8 cellular contexts compared by ENCODE assay signal in the genomic region with DNA sequence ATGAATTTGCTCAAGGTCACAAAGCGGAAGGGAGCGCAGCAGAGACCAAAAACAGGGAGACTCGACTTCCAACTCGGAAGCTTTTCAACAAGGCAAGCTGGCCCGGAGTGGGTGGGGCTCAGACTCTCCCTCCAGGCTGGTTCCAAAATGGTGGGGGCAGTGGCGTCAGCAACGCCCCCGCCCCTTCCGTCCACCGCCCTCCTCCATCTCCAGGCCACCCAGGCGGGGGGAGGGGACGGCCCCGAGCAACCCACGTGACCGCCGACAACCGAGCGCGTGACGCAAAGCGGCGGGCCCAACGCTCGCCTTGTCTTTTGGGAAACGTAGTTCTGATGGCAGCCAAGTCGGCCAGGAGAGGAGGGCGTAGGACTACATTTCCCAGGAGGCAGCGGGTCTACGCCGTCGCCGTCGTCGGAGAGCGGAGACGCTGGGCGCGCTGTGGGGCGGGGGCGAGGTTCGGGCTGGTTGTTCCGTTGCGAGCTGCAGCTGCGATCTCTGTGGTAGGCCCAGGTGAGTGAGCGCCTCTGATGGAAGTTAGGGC. TPM values are rescaled to one million over a fixed set of nuclear protein-coding genes. Genes with fewer than 3 reads are reported as not detected.
A peak's percentile ranks its signal among the peaks of the same experiment; 100 is the strongest.
DNase-seq lines count a peak whose midpoint lies in the region; ATAC-seq and TF ChIP-seq lines count a peak whose summit lies in the region.

A gene with protein sequence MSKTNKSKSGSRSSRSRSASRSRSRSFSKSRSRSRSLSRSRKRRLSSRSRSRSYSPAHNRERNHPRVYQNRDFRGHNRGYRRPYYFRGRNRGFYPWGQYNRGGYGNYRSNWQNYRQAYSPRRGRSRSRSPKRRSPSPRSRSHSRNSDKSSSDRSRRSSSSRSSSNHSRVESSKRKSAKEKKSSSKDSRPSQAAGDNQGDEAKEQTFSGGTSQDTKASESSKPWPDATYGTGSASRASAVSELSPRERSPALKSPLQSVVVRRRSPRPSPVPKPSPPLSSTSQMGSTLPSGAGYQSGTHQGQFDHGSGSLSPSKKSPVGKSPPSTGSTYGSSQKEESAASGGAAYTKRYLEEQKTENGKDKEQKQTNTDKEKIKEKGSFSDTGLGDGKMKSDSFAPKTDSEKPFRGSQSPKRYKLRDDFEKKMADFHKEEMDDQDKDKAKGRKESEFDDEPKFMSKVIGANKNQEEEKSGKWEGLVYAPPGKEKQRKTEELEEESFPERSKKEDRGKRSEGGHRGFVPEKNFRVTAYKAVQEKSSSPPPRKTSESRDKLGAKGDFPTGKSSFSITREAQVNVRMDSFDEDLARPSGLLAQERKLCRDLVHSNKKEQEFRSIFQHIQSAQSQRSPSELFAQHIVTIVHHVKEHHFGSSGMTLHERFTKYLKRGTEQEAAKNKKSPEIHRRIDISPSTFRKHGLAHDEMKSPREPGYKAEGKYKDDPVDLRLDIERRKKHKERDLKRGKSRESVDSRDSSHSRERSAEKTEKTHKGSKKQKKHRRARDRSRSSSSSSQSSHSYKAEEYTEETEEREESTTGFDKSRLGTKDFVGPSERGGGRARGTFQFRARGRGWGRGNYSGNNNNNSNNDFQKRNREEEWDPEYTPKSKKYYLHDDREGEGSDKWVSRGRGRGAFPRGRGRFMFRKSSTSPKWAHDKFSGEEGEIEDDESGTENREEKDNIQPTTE (plus strand): TSS at position 448 of the 541 bp plus-strand sequence. CDS start 58,121 bp downstream, outside the sequence.

- peak within 1 kb of the TSS; percentile 93 to 98 (median 93) for H3K4me3 Mint-ChIP-seq in immature natural killer cell

- intact Hi-C loops in spleen (cut with DNase I; ENCODE audit: low total_unique reads) = loop anchor here (10.0 kb wide), 1 partner anchor 69 kb away; a partner anchor contains a TSS

- peak within 1 kb of the TSS; percentile 71 to 94 (median 84) for H3K4me3 ChIP-seq in spleen

- peak; percentile 80 to 88 (median 85) for TF ChIP-seq POLR2A in spleen (IDR thresholded peaks at IDR 0.05)

- no peaks in the 10 kb centered on the region for H3K9me3 Mint-ChIP-seq in immature natural killer cell

- peaks cover 0 to 6% (median 6%) of the 10 kb centered on the region in 3 donors for H3K36me3 Mint-ChIP-seq in immature natural killer cell

- peak within 1 kb of the TSS; percentile 94 to 98 (median 96) for H3K27ac ChIP-seq in spleen

- DNase-seq in AG08396 (ENCODE audit: low spot score) = peak; percentile 96
- peak; percentile 99 for DNase-seq in NCI-H345 treated with DMSO at 0.1 percent for 48 hours (lab: John Stamatoyannopoulos, UW; ENCODE audit: unreplicated experiment)
- peak; percentile 97 to 99 (median 98) for DNase-seq in activated CD4-positive, CD25-positive, alpha-beta regulatory T cell (lab: John Stamatoyannopoulos, UW)
- peak; percentile 100 for DNase-seq in central memory CD4-positive, alpha-beta T cell
- peak; percentile 100 for DNase-seq in immature natural killer cell
- peak; percentile 100 for DNase-seq in spleen

- peaks cover 0 to 36% (median 19%) of the 10 kb centered on the region in 6 donors for H3K36me3 ChIP-seq in spleen

- H3K4me1 ChIP-seq in spleen = peaks cover 32 to 61% (median 53%) of the 10 kb centered on the region in 6 donors

- ATAC-seq in GM19023 (IDR thresholded peaks at IDR 0.05; ENCODE audit: unreplicated experiment) (peak; percentile 90), HG03280 (IDR thresholded peaks at IDR 0.05; ENCODE audit: unreplicated experiment) (peak; percentile 91)

- H3K27me3 Mint-ChIP-seq in immature natural killer cell (ENCODE audit: low read depth in 3 of 3) = peaks cover 13 to 23% (median 17%) of the 10 kb centered on the region in 3 donors

- H3K27me3 ChIP-seq in spleen (replicated peaks in 1 of 7) = no peaks in the 10 kb centered on the region

- WGBS in spleen, 5 donors = 0 to 1% (median 0%) methylated on average over 18 to 45 of the region's 45 CpGs

- peaks cover 39 to 44% of the 10 kb centered on the region in 2 donors for H3K4me1 Mint-ChIP-seq in immature natural killer cell

- no peaks in the 10 kb centered on the region for H3K9me3 ChIP-seq in spleen

- H3K27ac Mint-ChIP-seq in immature natural killer cell = peak within 1 kb of the TSS; percentile 99 to 100 (median 100)

- TF ChIP-seq CTCF in spleen (IDR thresholded peaks at IDR 0.05 in 8 of 11, conservative IDR thresholded peaks at IDR 0.05 in 3 of 11) = peak in 2 of 11 experiments; percentile 24 to 29

RNA-seq across cellular contexts. Expression of the gene that starts here (rescaled TPM):
- polyA plus RNA-seq in immature natural killer cell = 100 to 1,000 TPM in 1 of 3 donors, 10 to 100 TPM in 2; 61.6 to 103 (median 70.7) TPM
- total RNA-seq in spleen = 100 to 1,000 TPM in 1 of 7 donors, 10 to 100 TPM in 6; 72.8 to 109 (median 95.4) TPM
- 10 to 100 TPM; 21.2 to 33.0 (median 27.0) TPM for polyA plus RNA-seq in spleen

Comparison
In these comparisons a context has a peak if more than half of its experiments do, and no peak if none do; other contexts are left out.
1. Peak in every context shown above with its lines: DNase-seq, ATAC-seq, H3K4me3 ChIP-seq and H3K27ac ChIP-seq.